ENCODE assay signal across 1 cellular context in the genomic region with DNA sequence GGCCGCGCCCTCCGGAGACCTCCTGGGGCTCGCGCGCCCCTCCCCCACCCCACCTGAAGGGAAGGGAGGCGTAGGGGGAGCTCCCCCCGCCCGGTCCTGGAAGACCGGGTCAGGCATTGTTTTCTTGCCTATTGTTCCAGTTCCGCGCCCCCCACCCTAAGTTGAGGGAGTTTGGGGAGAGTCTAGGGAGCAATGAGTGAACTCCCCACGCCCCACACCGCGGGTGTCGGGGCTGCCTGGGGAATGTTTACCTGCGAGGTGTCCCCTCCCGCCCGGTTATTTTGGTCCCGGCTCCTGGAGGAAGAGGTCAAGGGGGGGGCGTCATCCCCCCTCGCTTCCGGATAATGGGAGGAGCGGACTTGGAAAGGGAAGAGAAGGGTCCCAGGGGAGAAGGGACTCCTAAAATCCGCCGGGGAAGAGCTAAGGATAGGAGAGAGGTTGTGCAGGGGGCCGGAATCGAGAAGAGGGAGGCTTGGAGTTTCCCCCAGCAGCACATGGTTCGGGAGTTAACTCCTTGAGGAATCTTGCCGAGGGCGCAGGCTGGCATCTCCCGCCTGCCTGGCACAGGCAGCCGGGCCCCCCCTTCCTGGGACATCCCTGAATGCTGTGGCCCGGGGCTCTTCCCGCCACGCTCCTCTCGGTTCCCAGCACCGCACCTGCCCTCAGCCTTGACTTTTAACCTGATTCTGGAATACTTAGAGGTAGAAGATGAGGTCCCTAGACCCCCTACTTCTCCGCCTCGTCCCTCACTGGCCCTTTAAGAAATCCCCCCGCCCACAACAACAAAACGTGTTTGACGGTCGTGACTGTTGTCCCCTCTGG.
TF ChIP-seq lines count a peak whose summit lies in the region.

No MANE protein-coding gene starts in this region.

TF ChIP-seq in A549, 52 proteins besides CTCF, POLR2A, EP300 and RAD21:
- TF ChIP-seq RARB (CRISPR knock-in tag; IDR thresholded peaks at IDR 0.05) (no peak), CHD2 (IDR thresholded peaks at IDR 0.05; ENCODE audit: low read length, partially characterized antibody) (no peak), MYC (IDR thresholded peaks at IDR 0.05; ENCODE audit: borderline replicate concordance, low read length) (no peak; the same call in 1 of the 2 replicates), KDM5A (IDR thresholded peaks at IDR 0.05) (no peak), EHMT2 (IDR thresholded peaks at IDR 0.05; ENCODE audit: low read depth) (no peak), HOXB5 (CRISPR knock-in tag; IDR thresholded peaks at IDR 0.05) (no peak), ZC3H11A (IDR thresholded peaks at IDR 0.05) (no peak), EHF (CRISPR knock-in tag; IDR thresholded peaks at IDR 0.05) (no peak), JUN (IDR thresholded peaks at IDR 0.05) (peak in 1 of 2 experiments; percentile 1; a peak in 3 of 5 replicates), CEBPB (IDR thresholded peaks at IDR 0.05) (no peak), SREBF2 (IDR thresholded peaks at IDR 0.05) (no peak), CHD4 (IDR thresholded peaks at IDR 0.05; ENCODE audit: borderline replicate concordance) (no peak), FOXS1 (CRISPR knock-in tag; IDR thresholded peaks at IDR 0.05) (no peak), HOXB13 (CRISPR knock-in tag; IDR thresholded peaks at IDR 0.05; ENCODE audit: low read depth) (no peak), RCOR1 (IDR thresholded peaks at IDR 0.05; ENCODE audit: low read depth, low read length) (no peak), CBX2 (IDR thresholded peaks at IDR 0.05; ENCODE audit: borderline replicate concordance, low read depth) (no peak), CBX8 (IDR thresholded peaks at IDR 0.05) (no peak)
- TF ChIP-seq, protein P1, sequence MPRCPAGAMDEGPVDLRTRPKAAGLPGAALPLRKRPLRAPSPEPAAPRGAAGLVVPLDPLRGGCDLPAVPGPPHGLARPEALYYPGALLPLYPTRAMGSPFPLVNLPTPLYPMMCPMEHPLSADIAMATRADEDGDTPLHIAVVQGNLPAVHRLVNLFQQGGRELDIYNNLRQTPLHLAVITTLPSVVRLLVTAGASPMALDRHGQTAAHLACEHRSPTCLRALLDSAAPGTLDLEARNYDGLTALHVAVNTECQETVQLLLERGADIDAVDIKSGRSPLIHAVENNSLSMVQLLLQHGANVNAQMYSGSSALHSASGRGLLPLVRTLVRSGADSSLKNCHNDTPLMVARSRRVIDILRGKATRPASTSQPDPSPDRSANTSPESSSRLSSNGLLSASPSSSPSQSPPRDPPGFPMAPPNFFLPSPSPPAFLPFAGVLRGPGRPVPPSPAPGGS (IDR thresholded peaks at IDR 0.05) = no peak
- TF ChIP-seq, protein P2, sequence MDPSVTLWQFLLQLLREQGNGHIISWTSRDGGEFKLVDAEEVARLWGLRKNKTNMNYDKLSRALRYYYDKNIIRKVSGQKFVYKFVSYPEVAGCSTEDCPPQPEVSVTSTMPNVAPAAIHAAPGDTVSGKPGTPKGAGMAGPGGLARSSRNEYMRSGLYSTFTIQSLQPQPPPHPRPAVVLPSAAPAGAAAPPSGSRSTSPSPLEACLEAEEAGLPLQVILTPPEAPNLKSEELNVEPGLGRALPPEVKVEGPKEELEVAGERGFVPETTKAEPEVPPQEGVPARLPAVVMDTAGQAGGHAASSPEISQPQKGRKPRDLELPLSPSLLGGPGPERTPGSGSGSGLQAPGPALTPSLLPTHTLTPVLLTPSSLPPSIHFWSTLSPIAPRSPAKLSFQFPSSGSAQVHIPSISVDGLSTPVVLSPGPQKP (IDR thresholded peaks at IDR 0.05; ENCODE audit: low read depth, low read length) = no peak
- TF ChIP-seq, protein P3, sequence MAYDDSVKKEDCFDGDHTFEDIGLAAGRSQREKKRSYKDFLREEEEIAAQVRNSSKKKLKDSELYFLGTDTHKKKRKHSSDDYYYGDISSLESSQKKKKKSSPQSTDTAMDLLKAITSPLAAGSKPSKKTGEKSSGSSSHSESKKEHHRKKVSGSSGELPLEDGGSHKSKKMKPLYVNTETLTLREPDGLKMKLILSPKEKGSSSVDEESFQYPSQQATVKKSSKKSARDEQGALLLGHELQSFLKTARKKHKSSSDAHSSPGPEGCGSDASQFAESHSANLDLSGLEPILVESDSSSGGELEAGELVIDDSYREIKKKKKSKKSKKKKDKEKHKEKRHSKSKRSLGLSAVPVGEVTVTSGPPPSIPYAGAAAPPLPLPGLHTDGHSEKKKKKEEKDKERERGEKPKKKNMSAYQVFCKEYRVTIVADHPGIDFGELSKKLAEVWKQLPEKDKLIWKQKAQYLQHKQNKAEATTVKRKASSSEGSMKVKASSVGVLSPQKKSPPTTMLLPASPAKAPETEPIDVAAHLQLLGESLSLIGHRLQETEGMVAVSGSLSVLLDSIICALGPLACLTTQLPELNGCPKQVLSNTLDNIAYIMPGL (CRISPR knock-in tag; IDR thresholded peaks at IDR 0.05; ENCODE audit: borderline replicate concordance) = no peak
- TF ChIP-seq, protein P4, sequence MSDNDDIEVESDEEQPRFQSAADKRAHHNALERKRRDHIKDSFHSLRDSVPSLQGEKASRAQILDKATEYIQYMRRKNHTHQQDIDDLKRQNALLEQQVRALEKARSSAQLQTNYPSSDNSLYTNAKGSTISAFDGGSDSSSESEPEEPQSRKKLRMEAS (IDR thresholded peaks at IDR 0.05) = peak; percentile 36; the same call in 1 of the 2 replicates
- TF ChIP-seq, protein P5, sequence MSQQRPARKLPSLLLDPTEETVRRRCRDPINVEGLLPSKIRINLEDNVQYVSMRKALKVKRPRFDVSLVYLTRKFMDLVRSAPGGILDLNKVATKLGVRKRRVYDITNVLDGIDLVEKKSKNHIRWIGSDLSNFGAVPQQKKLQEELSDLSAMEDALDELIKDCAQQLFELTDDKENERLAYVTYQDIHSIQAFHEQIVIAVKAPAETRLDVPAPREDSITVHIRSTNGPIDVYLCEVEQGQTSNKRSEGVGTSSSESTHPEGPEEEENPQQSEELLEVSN (IDR thresholded peaks at IDR 0.05; ENCODE audit: borderline replicate concordance, low read depth) = 0 out of 2 replicates have a peak, but pooled peaks have one; percentile 44
TF ChIP-seq in A549: peak in this region for 3.
